In genomic region chr2:32711219-32711618, GRCh38 we compare ENCODE assay signal across 14 cellular contexts.
A peak's percentile ranks its signal among the peaks of the same experiment; 100 is the strongest.
DNase-seq lines count a peak whose midpoint lies in the region; ATAC-seq and TF ChIP-seq lines count a peak whose summit lies in the region.
"Had no signal": no experiment of that assay in that cellular context is flagged by ENCODE, and none has a peak within 500 bp of the region (broad histone marks: within the 10 kb centered on the region; RNA-seq: fewer than 3 reads in every experiment).

No MANE protein-coding gene starts in this region.

- H3K9me3 ChIP-seq in adrenal gland (replicated peaks in 1 of 3) = no peaks in the 10 kb centered on the region
- no peaks in the 10 kb centered on the region for H3K9me3 ChIP-seq in hepatocyte (ENCODE audit: low read depth)
- no peaks in the 10 kb centered on the region for H3K9me3 ChIP-seq in prostate gland

- intact Hi-C loops in adrenal gland (cut with DNase I) (no loop called here), prostate gland (cut with DNase I) (no loop called here)

- H3K27ac Mint-ChIP-seq in HFFc6 = peak overlapping the region; percentile 45
- H3K27ac Mint-ChIP-seq: activated CD8-positive, alpha-beta T cell treated with anti-CD3 and anti-CD28 coated beads for 36 hours; activated naive CD8-positive, alpha-beta T cell had no signal

- H3K4me2 ChIP-seq in hepatocyte = no peak overlapping the region
- H3K4me2 ChIP-seq: KMS-11 had no signal

- H3K4me1 ChIP-seq in adrenal gland (replicated peaks in 1 of 2) (peaks cover 16 to 20% of the 10 kb centered on the region in 2 donors), hepatocyte (ENCODE audit: insufficient read depth) (no peaks in the 10 kb centered on the region), prostate gland (replicated peaks) (peaks cover 4% of the 10 kb centered on the region)

- TF ChIP-seq POLR2A in adrenal gland (IDR thresholded peaks at IDR 0.05) = peak in 1 of 2 donors; percentile 19
- no peak for TF ChIP-seq POLR2A in prostate gland (IDR thresholded peaks at IDR 0.05)

- no peaks in the 10 kb centered on the region for H3K9me3 Mint-ChIP-seq in HFFc6

- 28 to 43% (median 32%) methylated on average over 4 of the region's 4 CpGs for WGBS in adrenal gland, 4 donors
- WGBS in hepatocyte (ENCODE audit: low lambda C conversion rate, missing lambda C conversion rate) = 84% methylated on average over 4 of the region's 4 CpGs
- WGBS in prostate gland = 67% methylated on average over 4 of the region's 4 CpGs

- no peaks in the 10 kb centered on the region for H4K20me1 ChIP-seq in hepatocyte (ENCODE audit: insufficient read depth, poor library complexity, severe bottlenecking)

- H3K4me3 ChIP-seq in adrenal gland = no peak overlapping the region
- no peak overlapping the region for H3K4me3 ChIP-seq in fibroblast of villous mesenchyme (ENCODE audit: low read depth, low read length)
- H3K4me3 ChIP-seq in hepatocyte = no peak overlapping the region
- H3K4me3 ChIP-seq in prostate gland = no peak overlapping the region

- no peaks in the 10 kb centered on the region for H3K27me3 Mint-ChIP-seq in HFFc6 (ENCODE audit: insufficient read depth)
- H3K27me3 Mint-ChIP-seq: activated CD8-positive, alpha-beta T cell treated with anti-CD3 and anti-CD28 coated beads for 36 hours; activated naive CD8-positive, alpha-beta T cell had no signal

- no peaks in the 10 kb centered on the region for H3K36me3 ChIP-seq in adrenal gland (replicated peaks in 1 of 2)
- no peaks in the 10 kb centered on the region for H3K36me3 ChIP-seq in hepatocyte (replicated peaks; ENCODE audit: insufficient read depth, low read depth)
- H3K36me3 ChIP-seq in prostate gland = no peaks in the 10 kb centered on the region

- no peaks in the 10 kb centered on the region for H3K79me2 ChIP-seq in hepatocyte

- peaks cover 43% of the 10 kb centered on the region for H3K4me1 Mint-ChIP-seq in HFFc6 (ENCODE audit: low read depth)

- H3K27ac ChIP-seq in adrenal gland (peak overlapping the region in 3 of 5 donors; percentile 40 to 67 (median 54)), hepatocyte (no peak overlapping the region), prostate gland (no peak overlapping the region)
- H3K27ac ChIP-seq: KMS-11 had no signal

- no peak overlapping the region for H3K4me3 Mint-ChIP-seq in HFFc6
- H3K4me3 Mint-ChIP-seq: activated CD8-positive, alpha-beta T cell treated with anti-CD3 and anti-CD28 coated beads for 36 hours; activated naive CD8-positive, alpha-beta T cell had no signal

- no peak overlapping the region for H2AFZ ChIP-seq in hepatocyte

- peak; percentile 60 for DNase-seq in HFFc6
- DNase-seq in adrenal gland = peak in 2 of 7 donors; percentile 12 to 23
- DNase-seq in fibroblast of villous mesenchyme (ENCODE audit: low read depth) = peak; percentile 41
- peak; percentile 81 for DNase-seq in pulmonary artery endothelial cell (ENCODE audit: low read depth, low spot score)
- DNase-seq in OCI-M1 (lab: John Stamatoyannopoulos, UW) = no peak
- DNase-seq in hepatocyte (ENCODE audit: low spot score) = no peak
- no peak for DNase-seq in prostate gland (ENCODE audit: low spot score)
- DNase-seq: activated CD8-positive, alpha-beta T cell treated with anti-CD3 and anti-CD28 coated beads for 36 hours; stimulated activated CD4-positive, alpha-beta T cell treated with anti-CD3 and anti-CD28 coated beads, Interleukin-15, amount 100 ng/mL, for 24 hours; stimulated activated naive CD8-positive, alpha-beta T cell treated with anti-CD3 and anti-CD28 coated beads, Interleukin-15, Interleukin-2, amounts not matched to agents 100 U/mL and 50 U/mL, for 24 hours had no signal

- ATAC-seq in GM19397 (IDR thresholded peaks at IDR 0.05; ENCODE audit: unreplicated experiment) = no peak
- ATAC-seq: activated CD8-positive, alpha-beta T cell treated with anti-CD3 and anti-CD28 coated beads for 36 hours; esophagus mucosa; stimulated activated naive CD8-positive, alpha-beta T cell treated with anti-CD3 and anti-CD28 coated beads, Interleukin-15, Interleukin-2, amounts not matched to agents 100 U/mL and 50 U/mL, for 24 hours had no signal

- H3K27me3 ChIP-seq in adrenal gland (no peaks in the 10 kb centered on the region), hepatocyte (no peaks in the 10 kb centered on the region), prostate gland (replicated peaks; ENCODE audit: insufficient read depth) (no peaks in the 10 kb centered on the region)

- TF ChIP-seq CTCF in HFFc6 (IDR thresholded peaks at IDR 0.05) = no peak
- no peak for TF ChIP-seq CTCF in adrenal gland (IDR thresholded peaks at IDR 0.05)
- no peak for TF ChIP-seq CTCF in fibroblast of villous mesenchyme (IDR thresholded peaks at IDR 0.05; ENCODE audit: insufficient read depth, low read depth, low read length)
- no peak for TF ChIP-seq CTCF in hepatocyte (IDR thresholded peaks at IDR 0.05; ENCODE audit: poor library complexity)
- no peak for TF ChIP-seq CTCF in prostate gland (IDR thresholded peaks at IDR 0.05)

- H3K9me2 ChIP-seq in hepatocyte (replicated peaks; ENCODE audit: insufficient read depth) = no peaks in the 10 kb centered on the region

- peaks cover 31% of the 10 kb centered on the region for H3K36me3 Mint-ChIP-seq in HFFc6 (ENCODE audit: low read depth)

Comparison
In these comparisons a context has a peak if more than half of its experiments do, and no peak if none do; other contexts are left out.
1. DNase-seq: peak in HFFc6 (single experiment), fibroblast of villous mesenchyme (single experiment) and pulmonary artery endothelial cell (single experiment); none in OCI-M1 (single experiment), hepatocyte (single experiment) and prostate gland (single experiment).
2. H3K27ac ChIP-seq: peak in adrenal gland (3 of 5); none in hepatocyte (single experiment) and prostate gland (0 of 2).